ENCODE assay signal across 6 cellular contexts in genomic region chr10:73731588-73732375, GRCh38. TPM values are rescaled to one million over a fixed set of nuclear protein-coding genes. Genes with fewer than 3 reads are reported as not detected.
DNase-seq lines count a peak whose midpoint lies in the region; ATAC-seq and TF ChIP-seq lines count a peak whose summit lies in the region.

No MANE protein-coding gene starts in this region.

- no peaks in the 10 kb centered on the region for H3K9me3 ChIP-seq in DND-41 (ENCODE audit: insufficient read depth, low read length, severe bottlenecking)

- no peak for TF ChIP-seq CTCF in DND-41 (IDR thresholded peaks at IDR 0.05; ENCODE audit: borderline replicate concordance, extremely low read depth, low read length, poor library complexity, severe bottlenecking)
- no peak for TF ChIP-seq CTCF in GM20000 (IDR thresholded peaks at IDR 0.05; ENCODE audit: extremely low read depth, missing control alignments)

- H4K20me1 ChIP-seq in DND-41 (ENCODE audit: insufficient read depth, low read length), result no peaks in the 10 kb centered on the region

- no peak overlapping the region for H3K27ac ChIP-seq in DND-41 (ENCODE audit: low read length)

- H3K79me2 ChIP-seq in DND-41 (ENCODE audit: insufficient read depth, low read length), result peaks cover 47% of the 10 kb centered on the region

- DNase-seq in DND-41 (no peak), OCI-M1 (lab: John Stamatoyannopoulos, UW) (no peak), GM20000 (ENCODE audit: low spot score) (no peak)
- DNase-seq in naive thymus-derived CD8-positive, alpha-beta T cell, result no peak

- peak overlapping the region; percentile 87 for H3K9ac ChIP-seq in DND-41 (ENCODE audit: low read depth, low read length)

- H2AFZ ChIP-seq in DND-41 (ENCODE audit: low read depth, low read length), result no peak overlapping the region

- peaks cover 38% of the 10 kb centered on the region for H3K36me3 ChIP-seq in DND-41 (ENCODE audit: insufficient read depth, low read length)

- ATAC-seq in DND-41 (ENCODE audit: insufficient read depth, low read depth) (no peak), GM19035 (IDR thresholded peaks at IDR 0.05; ENCODE audit: unreplicated experiment) (no peak)
- ATAC-seq in activated T-helper 17 cell treated with anti-CD3 and anti-CD28 coated beads, Interleukin-2, amount 50 U/mL, for 72 hours (replicated peaks), result no peak
- ATAC-seq in naive thymus-derived CD8-positive, alpha-beta T cell, result no peak

- no peaks in the 10 kb centered on the region for H3K27me3 Mint-ChIP-seq in activated T-helper 17 cell treated with anti-CD3 and anti-CD28 coated beads, Interleukin-2, amount 50 U/mL, for 72 hours
- H3K27me3 Mint-ChIP-seq in naive thymus-derived CD8-positive, alpha-beta T cell, result no peaks in the 10 kb centered on the region

- no peak overlapping the region for H3K27ac Mint-ChIP-seq in activated T-helper 17 cell treated with anti-CD3 and anti-CD28 coated beads, Interleukin-2, amount 50 U/mL, for 72 hours
- H3K27ac Mint-ChIP-seq in naive thymus-derived CD8-positive, alpha-beta T cell, result peak overlapping the region in 7 of 10 donors; percentile 33 to 99 (median 85)

- H3K9me3 Mint-ChIP-seq in activated T-helper 17 cell treated with anti-CD3 and anti-CD28 coated beads, Interleukin-2, amount 50 U/mL, for 72 hours, result no peaks in the 10 kb centered on the region
- H3K9me3 Mint-ChIP-seq in naive thymus-derived CD8-positive, alpha-beta T cell, result no peaks in the 10 kb centered on the region

- H3K4me1 ChIP-seq in DND-41 (ENCODE audit: insufficient read depth, low read length), result peaks cover 39% of the 10 kb centered on the region

- peaks cover 34% of the 10 kb centered on the region for H3K36me3 Mint-ChIP-seq in activated T-helper 17 cell treated with anti-CD3 and anti-CD28 coated beads, Interleukin-2, amount 50 U/mL, for 72 hours (ENCODE audit: low read depth)
- H3K36me3 Mint-ChIP-seq in naive thymus-derived CD8-positive, alpha-beta T cell, result peaks cover 0 to 15% (median 8%) of the 10 kb centered on the region in 3 donors

- peak overlapping the region; percentile 92 to 99; a peak in 3 of 4 replicates for H3K4me3 ChIP-seq in DND-41 (ENCODE audit: low read depth in 1 of 2, low read length in 2 of 2)

- POLR2A ChIA-PET in naive thymus-derived CD8-positive, alpha-beta T cell (lab: Charles Lee), result interaction anchor here (0.9 to 5.3 kb wide), 5 partner anchors 11 to 236 kb away, joined by 3 to 50 read pairs (median 7); partner anchors contain the start of genes CHCHD1, PPP3CB and SEC24C

- H3K27me3 ChIP-seq in DND-41 (ENCODE audit: insufficient read depth, low read length, poor library complexity), result no peaks in the 10 kb centered on the region

- H3K4me1 Mint-ChIP-seq in activated T-helper 17 cell treated with anti-CD3 and anti-CD28 coated beads, Interleukin-2, amount 50 U/mL, for 72 hours, result no peaks in the 10 kb centered on the region
- peaks cover 11 to 24% (median 18%) of the 10 kb centered on the region in 4 donors for H3K4me1 Mint-ChIP-seq in naive thymus-derived CD8-positive, alpha-beta T cell

- H3K4me3 Mint-ChIP-seq in activated T-helper 17 cell treated with anti-CD3 and anti-CD28 coated beads, Interleukin-2, amount 50 U/mL, for 72 hours, result peak overlapping the region; percentile 98
- H3K4me3 Mint-ChIP-seq in naive thymus-derived CD8-positive, alpha-beta T cell, result peak overlapping the region in 9 of 10 donors; percentile 39 to 99 (median 48)

- H3K4me2 ChIP-seq in DND-41 (ENCODE audit: insufficient read depth, low read length), result peak overlapping the region; percentile 74

RNA-seq across cellular contexts. Expression of gene SEC24C, which starts 12.4 kb away (rescaled TPM):
- total RNA-seq in activated T-helper 17 cell treated with anti-CD3 and anti-CD28 coated beads, Interleukin-2, amount 50 U/mL, for 72 hours, result 100 to 1,000 TPM in 1 of 2 donors, 10 to 100 TPM in 1; 98.5 to 129 TPM
- total RNA-seq in naive thymus-derived CD8-positive, alpha-beta T cell, result 10 to 100 TPM; 72.2 to 72.7 TPM
- polyA plus RNA-seq in naive thymus-derived CD8-positive, alpha-beta T cell, result 10 to 100 TPM; 18.9 to 33.5 (median 25.9) TPM

RNA-seq across cellular contexts. Expression of gene AGAP5, which starts 33.9 kb away (rescaled TPM):
- 1 to 10 TPM; 6.3 to 7.2 TPM for total RNA-seq in activated T-helper 17 cell treated with anti-CD3 and anti-CD28 coated beads, Interleukin-2, amount 50 U/mL, for 72 hours
- total RNA-seq in naive thymus-derived CD8-positive, alpha-beta T cell, result 10 to 100 TPM; 10.5 to 13.2 TPM
- under 1 TPM in 2 of 3 donors, not detected in 1; 0.19 to 0.30 TPM for polyA plus RNA-seq in naive thymus-derived CD8-positive, alpha-beta T cell

RNA-seq across cellular contexts. Expression of gene CHCHD1, which starts 50.1 kb away (rescaled TPM):
- 10 to 100 TPM; 30.2 to 32.8 TPM for total RNA-seq in activated T-helper 17 cell treated with anti-CD3 and anti-CD28 coated beads, Interleukin-2, amount 50 U/mL, for 72 hours
- 10 to 100 TPM; 19.9 to 22.1 TPM for total RNA-seq in naive thymus-derived CD8-positive, alpha-beta T cell
- 10 to 100 TPM; 32.2 to 44.6 (median 37.9) TPM for polyA plus RNA-seq in naive thymus-derived CD8-positive, alpha-beta T cell

RNA-seq across cellular contexts. Expression of gene ZSWIM8, which starts 53.6 kb away (rescaled TPM):
- total RNA-seq in activated T-helper 17 cell treated with anti-CD3 and anti-CD28 coated beads, Interleukin-2, amount 50 U/mL, for 72 hours, result 100 to 1,000 TPM in 1 of 2 donors, 10 to 100 TPM in 1; 66.1 to 113 TPM
- total RNA-seq in naive thymus-derived CD8-positive, alpha-beta T cell, result 10 to 100 TPM; 79.0 to 79.9 TPM
- polyA plus RNA-seq in naive thymus-derived CD8-positive, alpha-beta T cell, result 10 to 100 TPM; 12.3 to 18.5 (median 13.4) TPM
